In genomic region chr17:82494236-82495055, GRCh38 we compare ENCODE assay signal across 1 cellular context.
A peak's percentile ranks its signal among the peaks of the same experiment; 100 is the strongest.
TF ChIP-seq lines count a peak whose summit lies in the region.

No MANE protein-coding gene starts in this region.

TF ChIP-seq in K562, 482 proteins besides CTCF, POLR2A, EP300 and RAD21 (continued from another document and continues in another):
- 0 out of 2 replicates have a peak, but pooled peaks have one; percentile 23 for TF ChIP-seq ZC3H8 (IDR thresholded peaks at IDR 0.05)
- peak; percentile 26 for TF ChIP-seq PRDM10 (IDR thresholded peaks at IDR 0.05; ENCODE audit: partially characterized antibody)
- TF ChIP-seq MXD1 (CRISPR knock-in tag; IDR thresholded peaks at IDR 0.05; ENCODE audit: borderline replicate concordance, poor library complexity, severe bottlenecking), result no peak
- TF ChIP-seq KAT8 (IDR thresholded peaks at IDR 0.05; ENCODE audit: low read depth), result no peak
- TF ChIP-seq MXI1 (IDR thresholded peaks at IDR 0.05; ENCODE audit: low read depth, low read length), result 0 out of 2 replicates have a peak, but pooled peaks have one; percentile 34
- TF ChIP-seq HMG20A (CRISPR knock-in tag; conservative IDR thresholded peaks at IDR 0.05), result no peak
- TF ChIP-seq KDM1A (IDR thresholded peaks at IDR 0.05), result peak; percentile 63 to 68
- TF ChIP-seq TCF7 (IDR thresholded peaks at IDR 0.05; ENCODE audit: borderline replicate concordance), result no peak
- TF ChIP-seq ZNF311 (CRISPR knock-in tag; IDR thresholded peaks at IDR 0.05), result 0 out of 2 replicates have a peak, but pooled peaks have one; percentile 35
- peak; percentile 96 for TF ChIP-seq SP1 (CRISPR knock-in tag; IDR thresholded peaks at IDR 0.05)
- TF ChIP-seq BRF2 (IDR thresholded peaks at IDR 0.05; ENCODE audit: borderline replicate concordance, insufficient read depth, insufficient read length), result no peak
- no peak for TF ChIP-seq HMGN3 (IDR thresholded peaks at IDR 0.05; ENCODE audit: borderline replicate concordance, extremely low read depth, insufficient read length, low read depth, low read length)
- TF ChIP-seq ZNF41 (CRISPR knock-in tag; conservative IDR thresholded peaks at IDR 0.05), result no peak
- peak; percentile 19; the same call in 1 of the 2 replicates for TF ChIP-seq ZNF263 (CRISPR knock-in tag; IDR thresholded peaks at IDR 0.05; ENCODE audit: borderline replicate concordance)
- TF ChIP-seq NRF1 (conservative IDR thresholded peaks at IDR 0.05 in 1 of 2, IDR thresholded peaks at IDR 0.05 in 1 of 2), result peak; percentile 41 to 53; a peak in 3 of 4 replicates
- peak; percentile 74; the same call in 1 of the 2 replicates for TF ChIP-seq THRB (CRISPR knock-in tag; conservative IDR thresholded peaks at IDR 0.05)
- TF ChIP-seq ZNF184 (CRISPR knock-in tag; IDR thresholded peaks at IDR 0.05), result no peak
- no peak for TF ChIP-seq ZNF696 (CRISPR knock-in tag; conservative IDR thresholded peaks at IDR 0.05)
- TF ChIP-seq BHLHE40 (IDR thresholded peaks at IDR 0.05; ENCODE audit: low read length), result peak; percentile 78
- peak in 1 of 2 experiments; percentile 71; a peak in 1 of 4 replicates for TF ChIP-seq NONO (IDR thresholded peaks at IDR 0.05; ENCODE audit: low read depth in 2 of 2, low read length in 1 of 2)
- TF ChIP-seq L3MBTL2 (IDR thresholded peaks at IDR 0.05), result peak; percentile 89
- TF ChIP-seq ZKSCAN1 (IDR thresholded peaks at IDR 0.05; ENCODE audit: low read depth, low read length), result peak; percentile 67; the same call in 1 of the 2 replicates
- TF ChIP-seq POLR2H (tag; IDR thresholded peaks at IDR 0.05; ENCODE audit: low read depth), result peak; percentile 100
- no peak for TF ChIP-seq REST (CRISPR knock-in tag; IDR thresholded peaks at IDR 0.05; ENCODE audit: low read depth)
- no peak for TF ChIP-seq ZNF561 (CRISPR knock-in tag; conservative IDR thresholded peaks at IDR 0.05)
- TF ChIP-seq IFI16 (CRISPR knock-in tag; IDR thresholded peaks at IDR 0.05), result no peak
- TF ChIP-seq ZC3H11A (IDR thresholded peaks at IDR 0.05; ENCODE audit: low read depth, low read length), result no peak
- peak in 1 of 2 experiments; percentile 78; a peak in 3 of 4 replicates for TF ChIP-seq RCOR1 (IDR thresholded peaks at IDR 0.05; ENCODE audit: borderline replicate concordance in 1 of 2, low read depth in 2 of 2, low read length in 2 of 2)
- TF ChIP-seq BMI1 (IDR thresholded peaks at IDR 0.05; ENCODE audit: low read length), result no peak
- TF ChIP-seq PBX2 (CRISPR knock-in tag; IDR thresholded peaks at IDR 0.05; ENCODE audit: low read depth), result no peak
- peak; percentile 81 for TF ChIP-seq PBX2 (tag; conservative IDR thresholded peaks at IDR 0.05; ENCODE audit: low read depth)
- TF ChIP-seq TSHZ1 (CRISPR knock-in tag; IDR thresholded peaks at IDR 0.05), result no peak
- TF ChIP-seq HMGXB4 (CRISPR knock-in tag; IDR thresholded peaks at IDR 0.05), result peak; percentile 99
- TF ChIP-seq PHF21A (IDR thresholded peaks at IDR 0.05; ENCODE audit: borderline replicate concordance, low read depth), result peak; percentile 88
- no peak; the same call in 1 of the 2 replicates for TF ChIP-seq STAG1 (CRISPR knock-in tag; IDR thresholded peaks at IDR 0.05; ENCODE audit: borderline replicate concordance)
- TF ChIP-seq PPARD (CRISPR knock-in tag; IDR thresholded peaks at IDR 0.05), result no peak
- peak; percentile 70 for TF ChIP-seq CREM (IDR thresholded peaks at IDR 0.05; ENCODE audit: low read depth)
- TF ChIP-seq PHF20 (IDR thresholded peaks at IDR 0.05; ENCODE audit: partially characterized antibody), result no peak
- peak; percentile 55; the same call in 1 of the 2 replicates for TF ChIP-seq ZNF143 (CRISPR knock-in tag; IDR thresholded peaks at IDR 0.05)
- no peak for TF ChIP-seq TAF9B (IDR thresholded peaks at IDR 0.05; ENCODE audit: partially characterized antibody)
- peak; percentile 94 for TF ChIP-seq GATA2 (CRISPR knock-in tag; IDR thresholded peaks at IDR 0.05)
- TF ChIP-seq DMBX1 (CRISPR knock-in tag; IDR thresholded peaks at IDR 0.05; ENCODE audit: borderline replicate concordance), result no peak
- peak; percentile 70; the same call in 1 of the 2 replicates for TF ChIP-seq ZEB2 (IDR thresholded peaks at IDR 0.05)
